ENCODE assay signal across 12 cellular contexts in genomic region chr2:10286216-10287037, GRCh38. TPM values are rescaled to one million over a fixed set of nuclear protein-coding genes. Genes with fewer than 3 reads are reported as not detected.
DNase-seq lines count a peak whose midpoint lies in the region; ATAC-seq, FAIRE-seq and TF ChIP-seq lines count a peak whose summit lies in the region.
"Had no signal": no experiment of that assay in that cellular context is flagged by ENCODE, and none has a peak within 500 bp of the region (broad histone marks: within the 10 kb centered on the region; RNA-seq: fewer than 3 reads in every experiment).

No MANE protein-coding gene starts in this region.

- DNase-seq in H7 = peak; percentile 60
- DNase-seq in SHP77 (lab: John Stamatoyannopoulos, UW) = peak; percentile 86 to 95
- DNase-seq in kidney = peak; percentile 88
- DNase-seq in stomach = peak; percentile 76
- DNase-seq in lower leg skin (ENCODE audit: low spot score in 2 of 2) = no peak
- DNase-seq in NCI-H1930 (lab: John Stamatoyannopoulos, UW) = no peak
- DNase-seq in superior temporal gyrus (ENCODE audit: extremely low spot score) = no peak
- DNase-seq: brain microvascular endothelial cell, natural killer cell had no signal

- 38 to 71% (median 45%) methylated on average over 20 to 27 of the region's 27 CpGs for WGBS in stomach, 5 donors
- 67 to 71% methylated on average over 15 to 18 of the region's 27 CpGs for WGBS in lower leg skin, 2 donors

- intact Hi-C loops in kidney (cut with DNase I) (no loop called here), stomach (cut with DNase I; ENCODE audit: low total_unique reads) (no loop called here), lower leg skin (cut with DNase I; ENCODE audit: low total_unique reads) (no loop called here)

- H3K9me3 ChIP-seq in kidney (ENCODE audit: control insufficient read depth in 1 of 2, low read length in 2 of 2) (no peaks in the 10 kb centered on the region), stomach (no peaks in the 10 kb centered on the region)
- H3K9me3 ChIP-seq: gastrocnemius medialis, Peyer's patch had no signal

- H3K9ac ChIP-seq in kidney (ENCODE audit: low read length in 2 of 2) = no peak overlapping the region

- no peak overlapping the region for H3K4me3 ChIP-seq in H7 (ENCODE audit: insufficient read depth, low read depth, low read length)
- no peak overlapping the region for H3K4me3 ChIP-seq in kidney (ENCODE audit: low read length in 2 of 2)
- H3K4me3 ChIP-seq in stomach = no peak overlapping the region
- no peak overlapping the region for H3K4me3 ChIP-seq in lower leg skin (ENCODE audit: low read depth, poor library complexity, severe bottlenecking)
- H3K4me3 ChIP-seq: gastrocnemius medialis, Peyer's patch had no signal

- FAIRE-seq in kidney (lab: Jason Lieb, UNC) = no peak

- TF ChIP-seq POLR2A in stomach (IDR thresholded peaks at IDR 0.05) = no peak
- no peak for TF ChIP-seq POLR2A in lower leg skin (IDR thresholded peaks at IDR 0.05)

- H3K36me3 ChIP-seq in H7 (replicated peaks; ENCODE audit: control insufficient read depth, insufficient read depth, low read length) (no peaks in the 10 kb centered on the region), kidney (ENCODE audit: control insufficient read depth in 1 of 2, insufficient read depth in 2 of 2, low read length in 2 of 2) (no peaks in the 10 kb centered on the region), stomach (no peaks in the 10 kb centered on the region)
- H3K36me3 ChIP-seq: brain microvascular endothelial cell, gastrocnemius medialis, Peyer's patch had no signal

- H3K4me1 ChIP-seq in kidney (ENCODE audit: control insufficient read depth in 1 of 2, insufficient read depth in 1 of 2, low read depth in 1 of 2, low read length in 2 of 2) = peaks cover 4 to 12% of the 10 kb centered on the region in 2 donors
- H3K4me1 ChIP-seq in stomach = peaks cover 27 to 47% (median 29%) of the 10 kb centered on the region in 4 donors

- no peak for TF ChIP-seq EP300 in stomach (IDR thresholded peaks at IDR 0.05)

- TF ChIP-seq CTCF in kidney (IDR thresholded peaks at IDR 0.05; ENCODE audit: borderline replicate concordance, extremely low read depth, insufficient read depth) (no peak), stomach (IDR thresholded peaks at IDR 0.05) (no peak), lower leg skin (IDR thresholded peaks at IDR 0.05) (no peak)

- ATAC-seq in GM18861 (IDR thresholded peaks at IDR 0.05; ENCODE audit: unreplicated experiment) = no peak

- H3K27me3 ChIP-seq in H7 (ENCODE audit: control insufficient read depth, insufficient read depth, low read length) (no peaks in the 10 kb centered on the region), stomach (no peaks in the 10 kb centered on the region)
- H3K27me3 ChIP-seq: brain microvascular endothelial cell, gastrocnemius medialis, Peyer's patch had no signal

- H3K27ac ChIP-seq in kidney (ENCODE audit: low read depth in 2 of 2, low read length in 2 of 2) (peak overlapping the region in 1 of 2 donors; percentile 78), stomach (peak overlapping the region in 4 of 5 donors; percentile 52 to 77 (median 74))
- H3K27ac ChIP-seq: brain microvascular endothelial cell had no signal

RNA-seq across cellular contexts. Expression of gene HPCAL1, which starts 16.3 kb away (rescaled TPM):
- 21.8 and 22.0 TPM in 2 replicates for total RNA-seq in H7 (2014; rRNA removed; shearing (Covaris generic))
- total RNA-seq in kidney (47.3 TPM), stomach (100 to 1,000 TPM in 2 of 5 donors, 10 to 100 TPM in 3; 14.0 to 571 (median 89.3) TPM), lower leg skin (10 to 100 TPM; 26.4 to 45.7 (median 36.9) TPM)
- polyA plus RNA-seq in kidney (ENCODE audit: insufficient read depth, low read depth, low replicate concordance) (121 TPM), stomach (10 to 100 TPM; 46.4 to 97.9 (median 81.6) TPM)

Comparison
In these comparisons a context has a peak if more than half of its experiments do, and no peak if none do; other contexts are left out.
1. DNase-seq: peak in H7 (single experiment), SHP77 (2 of 2), kidney (single experiment) and stomach (single experiment); none in lower leg skin (0 of 2), NCI-H1930 (0 of 2) and superior temporal gyrus (single experiment).